ENCODE assay signal across 8 cellular contexts in genomic region chr10:123995461-123996131, GRCh38.
A peak's percentile ranks its signal among the peaks of the same experiment; 100 is the strongest.
DNase-seq lines count a peak whose midpoint lies in the region; ATAC-seq, FAIRE-seq and TF ChIP-seq lines count a peak whose summit lies in the region.

No MANE protein-coding gene starts in this region.

- no peak overlapping the region for H3K9ac ChIP-seq in endothelial cell of umbilical vein (replicated peaks; ENCODE audit: extremely low read depth, insufficient read depth, low read length)

- intact Hi-C loops in endothelial cell of umbilical vein (cut with micrococcal nuclease) (loop anchor here (2.0 kb wide), 1 partner anchor 157 kb away; no protein-coding TSS in a partner anchor), aorta (cut with DNase I) (loop anchor here (1.0 to 2.0 kb wide), 2 partner anchors 267 to 394 kb away; no protein-coding TSS in a partner anchor)

- peak; percentile 11 for DNase-seq in DMS79 (lab: John Stamatoyannopoulos, UW)
- no peak for DNase-seq in DMS79 treated with DMSO at 0.1 percent for 48 hours (lab: John Stamatoyannopoulos, UW)
- DNase-seq in HCEC 1CT: peak; percentile 15
- DNase-seq in RWPE2 (ENCODE audit: low spot score): peak; percentile 89
- peak; percentile 31 for DNase-seq in endothelial cell of umbilical vein (ENCODE audit: low read depth, low spot score)
- DNase-seq in mesenteric fat pad (ENCODE audit: low spot score): peak; percentile 90
- DNase-seq in aorta: peak; percentile 78 to 90

- TF ChIP-seq CTCF in RWPE2 (IDR thresholded peaks at IDR 0.05; ENCODE audit: poor library complexity, severe bottlenecking) (peak; percentile 60), endothelial cell of umbilical vein (IDR thresholded peaks at IDR 0.05; ENCODE audit: extremely low read depth in 1 of 2, insufficient read depth in 1 of 2, low read depth in 1 of 2, low read length in 2 of 2) (peak; percentile 13 to 45)

- H2AFZ ChIP-seq in endothelial cell of umbilical vein (ENCODE audit: low read depth, low read length): peak overlapping the region; percentile 1

- POLR2A ChIA-PET in endothelial cell of umbilical vein (lab: Charles Lee): no interaction called here

- no peaks in the 10 kb centered on the region for H3K79me2 ChIP-seq in endothelial cell of umbilical vein (ENCODE audit: control insufficient read depth, insufficient read depth, low read length)

- no peaks in the 10 kb centered on the region for H3K36me3 ChIP-seq in RWPE2 (ENCODE audit: low read depth)
- H3K36me3 ChIP-seq in endothelial cell of umbilical vein (ENCODE audit: control insufficient read depth in 2 of 2, extremely low read depth in 1 of 2, insufficient read depth in 2 of 2, low read length in 2 of 2): no peaks in the 10 kb centered on the region
- H3K36me3 ChIP-seq in aorta (ENCODE audit: control insufficient read depth in 1 of 2, insufficient read depth in 2 of 2, low read length in 1 of 2): no peaks in the 10 kb centered on the region

- ATAC-seq in RWPE2 (ENCODE audit: low read depth) (peak; percentile 70), aorta (ENCODE audit: low FRiP score) (peak; percentile 50), HG03342 (IDR thresholded peaks at IDR 0.05; ENCODE audit: unreplicated experiment) (no peak)

- dilution Hi-C loops in endothelial cell of umbilical vein (cut with MboI; ENCODE audit: extremely low pct_ligation_motif_present, low sequenced_read_pairs): no loop called here

- CTCF ChIA-PET in endothelial cell of umbilical vein (lab: Charles Lee): interaction anchor here (0.9 to 7.6 kb wide), 15 partner anchors 10 to 409 kb away, joined by 3 to 691 read pairs (median 6); no protein-coding TSS in a partner anchor

- H3K27ac ChIP-seq in RWPE2 (ENCODE audit: poor library complexity, severe bottlenecking): peak overlapping the region; percentile 94
- no peak overlapping the region for H3K27ac ChIP-seq in endothelial cell of umbilical vein (ENCODE audit: insufficient read depth, low read depth, low read length)
- H3K27ac ChIP-seq in aorta (ENCODE audit: low read depth in 1 of 2, low read length in 2 of 2): no peak overlapping the region

- no peaks in the 10 kb centered on the region for H4K20me1 ChIP-seq in endothelial cell of umbilical vein (replicated peaks; ENCODE audit: control insufficient read depth, extremely low read depth, insufficient read depth, low read length)

- FAIRE-seq in endothelial cell of umbilical vein (lab: Jason Lieb, UNC): no peak

- H3K27me3 ChIP-seq in RWPE2 (ENCODE audit: insufficient read depth, poor library complexity, severe bottlenecking) (peaks cover 6% of the 10 kb centered on the region), endothelial cell of umbilical vein (ENCODE audit: control insufficient read depth in 2 of 2, insufficient read depth in 2 of 2, low read length in 2 of 2) (peaks cover 16 to 17% of the 10 kb centered on the region in 2 experiments), aorta (ENCODE audit: control insufficient read depth in 1 of 2, insufficient read depth in 2 of 2, low read length in 1 of 2) (peaks cover 0 to 3% of the 10 kb centered on the region in 2 donors)

- H3K9me3 ChIP-seq in RWPE2 (ENCODE audit: severe bottlenecking): no peaks in the 10 kb centered on the region
- no peaks in the 10 kb centered on the region for H3K9me3 ChIP-seq in endothelial cell of umbilical vein (replicated peaks; ENCODE audit: control insufficient read depth, insufficient read depth, low read length)
- no peaks in the 10 kb centered on the region for H3K9me3 ChIP-seq in aorta (ENCODE audit: control insufficient read depth, low read length)

- H3K9me1 ChIP-seq in endothelial cell of umbilical vein (replicated peaks; ENCODE audit: control insufficient read depth, extremely low read depth, insufficient read depth, low read length): no peaks in the 10 kb centered on the region

- whole genome bisulfite sequencing in aorta, 2 donors: 10 to 12% methylated on average over 26 to 27 of the region's 27 CpGs

- H3K4me2 ChIP-seq in endothelial cell of umbilical vein (ENCODE audit: insufficient read depth, low read length): no peak overlapping the region

- no TSS peak for BruUV-seq in endothelial cell of umbilical vein (replicated peaks; lab: Mats Ljungman, UMichigan)

- H3K4me3 ChIP-seq in RWPE2 (ENCODE audit: severe bottlenecking) (peak overlapping the region; percentile 14), endothelial cell of umbilical vein (replicated peaks in 1 of 3; ENCODE audit: insufficient read depth in 1 of 3, low read depth in 1 of 3, low read length in 3 of 3) (no peak overlapping the region), aorta (ENCODE audit: low read length in 2 of 2) (no peak overlapping the region)

- H3K4me1 ChIP-seq in RWPE2 (ENCODE audit: insufficient read depth, poor library complexity, severe bottlenecking) (peaks cover 29% of the 10 kb centered on the region), endothelial cell of umbilical vein (ENCODE audit: control insufficient read depth, extremely low read depth, insufficient read depth, low read length) (no peaks in the 10 kb centered on the region), aorta (ENCODE audit: control insufficient read depth in 1 of 2, insufficient read depth in 2 of 2, low read length in 2 of 2) (no peaks in the 10 kb centered on the region)

- no peak for TF ChIP-seq POLR2A in endothelial cell of umbilical vein (IDR thresholded peaks at IDR 0.05; ENCODE audit: low read depth, low read length)

TF ChIP-seq in endothelial cell of umbilical vein, 7 proteins besides CTCF, POLR2A, EP300 and RAD21:
- no peak for TF ChIP-seq MAX (IDR thresholded peaks at IDR 0.05; ENCODE audit: insufficient read depth, insufficient read length)
- no peak for TF ChIP-seq POLR2AphosphoS5 (IDR thresholded peaks at IDR 0.05; ENCODE audit: insufficient read depth, low read depth, low read length)
- TF ChIP-seq EZH2 (IDR thresholded peaks at IDR 0.05; ENCODE audit: borderline replicate concordance, low read depth, low read length, severe bottlenecking): no peak
- no peak for TF ChIP-seq GATA2 (IDR thresholded peaks at IDR 0.05; ENCODE audit: insufficient read depth, insufficient read length, low read depth, low read length)
- TF ChIP-seq MYC (IDR thresholded peaks at IDR 0.05; ENCODE audit: low read depth, low read length): no peak
- TF ChIP-seq JUN (IDR thresholded peaks at IDR 0.05; ENCODE audit: borderline replicate concordance, insufficient read depth, insufficient read length, low read depth): no peak
- TF ChIP-seq FOS (IDR thresholded peaks at IDR 0.05; ENCODE audit: borderline replicate concordance, insufficient read depth, low read length): no peak
